Comparison of ENCODE assay signal across 8 cellular contexts in the genomic region with DNA sequence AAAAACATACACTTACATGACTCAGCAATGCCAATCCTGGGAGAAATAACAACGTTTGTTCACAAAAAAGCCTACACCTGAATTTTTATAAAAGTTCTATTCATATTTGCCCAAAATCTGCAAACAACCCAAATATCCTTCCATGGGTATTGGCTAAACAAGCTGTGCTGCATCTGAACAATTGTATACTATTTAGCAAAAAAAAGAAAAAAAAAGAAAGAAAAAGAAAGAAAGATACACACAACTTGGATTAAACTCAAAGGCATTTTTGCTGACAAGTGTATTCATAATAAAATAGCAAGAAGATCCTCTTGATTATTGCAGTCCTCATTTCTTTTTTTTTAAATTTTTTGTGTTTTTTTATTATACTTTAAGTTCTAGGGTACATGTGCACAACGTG. TPM values are rescaled to one million over a fixed set of nuclear protein-coding genes. Genes with fewer than 3 reads are reported as not detected.
"Had no signal": no experiment of that assay in that cellular context is flagged by ENCODE, and none has a peak within 500 bp of the region (broad histone marks: within the 10 kb centered on the region; RNA-seq: fewer than 3 reads in every experiment).

No MANE protein-coding gene starts in this region.

- FAIRE-seq: HepG2, HTR-8/SVneo had no signal

- ATAC-seq: HepG2 had no signal

- H3K27ac ChIP-seq: HL-60 had no signal

- DNase-seq: KBM-7, KG1 had no signal

RNA-seq across cellular contexts. Expression of a gene that starts 24.5 kb away (rescaled TPM):
- total RNA-seq: HepG2 had no signal
- polyA plus RNA-seq: HepG2, IgD-negative memory B cell had no signal

RNA-seq across cellular contexts. Expression of a gene that starts 34.9 kb away (rescaled TPM):
- total RNA-seq: HepG2, HT-29 had no signal
- polyA plus RNA-seq: HepG2, IgD-negative memory B cell had no signal

RNA-seq across cellular contexts. Expression of a gene that starts 36.4 kb away (rescaled TPM):
- total RNA-seq: HepG2, HT-29, HT1080 had no signal
- polyA plus RNA-seq: HepG2, IgD-negative memory B cell had no signal

RNA-seq across cellular contexts. Expression of a gene that starts 40.3 kb away (rescaled TPM):
- total RNA-seq: HT-29 had no signal
- polyA plus RNA-seq: HepG2, IgD-negative memory B cell had no signal

RNA-seq across cellular contexts. Expression of a gene that starts 59.4 kb away (rescaled TPM):
- total RNA-seq: HepG2 had no signal
- polyA plus RNA-seq: HepG2, IgD-negative memory B cell had no signal
